Comparison of ENCODE assay signal across 17 cellular contexts in genomic region chrX:136528645-136529315, GRCh38. TPM values are rescaled to one million over a fixed set of nuclear protein-coding genes. Genes with fewer than 3 reads are reported as not detected.
A peak's percentile ranks its signal among the peaks of the same experiment; 100 is the strongest.
DNase-seq lines count a peak whose midpoint lies in the region; ATAC-seq, FAIRE-seq and TF ChIP-seq lines count a peak whose summit lies in the region.
"Had no signal": no experiment of that assay in that cellular context is flagged by ENCODE, and none has a peak within 500 bp of the region (broad histone marks: within the 10 kb centered on the region; RNA-seq: fewer than 3 reads in every experiment).

No MANE protein-coding gene starts in this region.

- intact Hi-C loops in Right ventricle myocardium inferior (cut with DNase I) = loop anchor here (5.0 kb wide), 1 partner anchor 49 kb away; no protein-coding TSS in a partner anchor

- FAIRE-seq in H54 (lab: Jason Lieb, UNC) = no peak

- ATAC-seq in Right ventricle myocardium inferior = no peak
- ATAC-seq: stimulated activated naive CD8-positive, alpha-beta T cell treated with anti-CD3 and anti-CD28 coated beads, Interleukin-15, amount 100 ng/mL, for 72 hours had no signal

- TF ChIP-seq POLR2A in H54 (IDR thresholded peaks at IDR 0.05; ENCODE audit: low read depth, low read length) = no peak

- in situ Hi-C loops in ACHN (cut with HindIII; ENCODE audit: low pct_ligation_motif_present, low pct_unique_long_range_greater_than_20kb, low sequenced_read_pairs) = no loop called here

- DNase-seq in ACHN (peak; percentile 23), H54 (ENCODE audit: insufficient read length, low spot score) (peak; percentile 7), NCI-H82 (lab: John Stamatoyannopoulos, UW) (peak; percentile 68), iPS DF 4.7 (ENCODE audit: extremely low read depth, low spot score) (peak; percentile 0), Right ventricle myocardium inferior (ENCODE audit: missing footprints) (no peak), NCI-H510A treated with DMSO at 0.1 percent for 48 hours (lab: John Stamatoyannopoulos, UW) (no peak), COR-L47 (lab: John Stamatoyannopoulos, UW) (no peak)
- no peak for DNase-seq in activated CD8-positive, alpha-beta memory T cell treated with anti-CD3 and anti-CD28 coated beads, Interleukin-2, amount 50 U/mL, for 48 hours
- DNase-seq: activated CD4-positive, alpha-beta T cell treated with anti-CD3 and anti-CD28 coated beads, Interleukin-2, amount 50 U/mL, for 4 hours; activated effector memory CD4-positive, alpha-beta T cell treated with Interleukin-2 at 50 U/mL for 16 hours; glutamatergic neuron; lower lobe of right lung; NCI-H1694; stimulated activated naive CD8-positive, alpha-beta T cell treated with anti-CD3 and anti-CD28 coated beads, Interleukin-15, amount 100 ng/mL, for 72 hours had no signal

RNA-seq across cellular contexts. Expression of gene VGLL1, which starts 3.2 kb away (rescaled TPM):
- total RNA-seq in Right ventricle myocardium inferior = not detected
- total RNA-seq: cardiac septum, lower lobe of right lung, neural crest cell, skeletal muscle tissue had no signal

RNA-seq across cellular contexts. Expression of gene HTATSF1, which starts 31.4 kb away (rescaled TPM):
- 57.3 TPM for total RNA-seq in Right ventricle myocardium inferior

RNA-seq across cellular contexts. Expression of gene BRS3, which starts 41.0 kb away (rescaled TPM):
- total RNA-seq in Right ventricle myocardium inferior = not detected
- total RNA-seq: cardiac septum, lower lobe of right lung, neural crest cell, skeletal muscle tissue had no signal

Comparison
In these comparisons a context has a peak if more than half of its experiments do, and no peak if none do; other contexts are left out.
1. DNase-seq: peak in ACHN (single experiment), H54 (single experiment), NCI-H82 (single experiment) and iPS DF 4.7 (single experiment); none in Right ventricle myocardium inferior (single experiment), NCI-H510A treated with DMSO at 0.1 percent for 48 hours (single experiment), activated CD8-positive, alpha-beta memory T cell treated with anti-CD3 and anti-CD28 coated beads, Interleukin-2, amount 50 U/mL, for 48 hours (single experiment) and COR-L47 (single experiment).